Comparison of ENCODE assay signal across 1 cellular context in the genomic region with DNA sequence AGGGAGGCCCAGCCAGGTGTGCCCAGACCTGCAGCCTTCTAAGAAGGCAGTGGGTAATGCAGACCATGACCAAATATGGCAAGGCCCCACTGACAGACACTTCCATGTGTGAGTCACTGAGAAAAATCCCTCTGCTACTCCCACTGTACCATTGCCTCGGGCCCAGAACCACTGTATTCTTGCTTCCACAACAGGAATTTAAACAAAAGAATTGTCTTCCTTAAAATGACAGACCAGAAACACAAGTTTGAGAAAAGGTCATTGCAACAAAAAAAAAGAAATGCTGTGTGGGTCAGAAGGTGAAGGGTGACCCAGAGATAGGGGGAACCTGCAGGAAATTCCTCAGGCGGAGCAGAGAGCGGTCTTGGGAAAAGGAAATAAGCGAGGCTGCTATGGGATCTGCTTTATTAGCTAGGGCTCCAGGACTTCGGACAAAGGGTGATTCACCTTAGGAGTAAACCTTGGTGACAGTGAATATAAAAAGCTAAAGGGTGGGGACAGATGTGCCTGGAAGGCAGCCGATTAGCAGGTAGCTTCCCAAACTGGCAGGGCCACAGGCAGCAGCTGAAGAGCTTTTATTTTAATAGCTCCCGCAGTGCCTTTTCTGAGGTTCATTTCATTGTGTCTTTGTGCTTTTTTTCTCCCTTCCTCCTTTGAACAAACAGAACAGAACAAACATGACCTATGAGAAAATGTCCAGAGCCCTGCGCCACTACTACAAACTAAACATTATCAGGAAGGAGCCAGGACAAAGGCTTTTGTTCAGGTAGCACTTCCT.
TF ChIP-seq lines count a peak whose summit lies in the region.

No MANE protein-coding gene starts in this region.

TF ChIP-seq in HepG2, 621 proteins besides CTCF, POLR2A, EP300 and RAD21 (continued from another document and continues in another):
- TF ChIP-seq ZSCAN31 (CRISPR knock-in tag; IDR thresholded peaks at IDR 0.05; ENCODE audit: low read depth) (no peak), ZKSCAN1 (IDR thresholded peaks at IDR 0.05; ENCODE audit: low read length) (no peak), HDAC2 (CRISPR knock-in tag; IDR thresholded peaks at IDR 0.05) (peak; percentile 44; the same call in 1 of the 2 replicates), ZFP36 (IDR thresholded peaks at IDR 0.05; ENCODE audit: borderline replicate concordance, low read depth, low read length, partially characterized antibody) (peak; percentile 15), ZNF10 (CRISPR knock-in tag; IDR thresholded peaks at IDR 0.05; ENCODE audit: borderline replicate concordance, low read depth) (no peak), ZNF772 (CRISPR knock-in tag; IDR thresholded peaks at IDR 0.05) (no peak), TBP (CRISPR knock-in tag; IDR thresholded peaks at IDR 0.05) (no peak), ZNF251 (CRISPR knock-in tag; IDR thresholded peaks at IDR 0.05) (no peak), TOE1 (CRISPR knock-in tag; IDR thresholded peaks at IDR 0.05) (no peak), ZNF792 (CRISPR knock-in tag; IDR thresholded peaks at IDR 0.05) (no peak), ZNF337 (CRISPR knock-in tag; IDR thresholded peaks at IDR 0.05; ENCODE audit: borderline replicate concordance, low read depth) (no peak), FOXC1 (CRISPR knock-in tag; IDR thresholded peaks at IDR 0.05; ENCODE audit: borderline replicate concordance) (no peak), PRPF4 (IDR thresholded peaks at IDR 0.05; ENCODE audit: low read depth, low read length, poor library complexity, severe bottlenecking) (no peak), ZNF33A (CRISPR knock-in tag; IDR thresholded peaks at IDR 0.05; ENCODE audit: borderline replicate concordance) (no peak), IRX3 (CRISPR knock-in tag; IDR thresholded peaks at IDR 0.05; ENCODE audit: borderline replicate concordance, low read depth) (no peak), PHF20 (CRISPR knock-in tag; IDR thresholded peaks at IDR 0.05) (no peak), EEA1 (CRISPR knock-in tag; IDR thresholded peaks at IDR 0.05; ENCODE audit: borderline replicate concordance) (no peak), ARNT (IDR thresholded peaks at IDR 0.05) (no peak), MYC (CRISPR knock-in tag; IDR thresholded peaks at IDR 0.05; ENCODE audit: borderline replicate concordance) (no peak), ZBTB7A (CRISPR knock-in tag; IDR thresholded peaks at IDR 0.05) (no peak), SP4 (CRISPR knock-in tag; IDR thresholded peaks at IDR 0.05) (no peak), HOXA5 (CRISPR knock-in tag; IDR thresholded peaks at IDR 0.05) (no peak), HOXA7 (CRISPR knock-in tag; IDR thresholded peaks at IDR 0.05) (no peak), ZNF329 (CRISPR knock-in tag; IDR thresholded peaks at IDR 0.05; ENCODE audit: low read depth) (no peak), YEATS2 (CRISPR knock-in tag; IDR thresholded peaks at IDR 0.05; ENCODE audit: borderline replicate concordance) (no peak), ZNF567 (CRISPR knock-in tag; IDR thresholded peaks at IDR 0.05; ENCODE audit: borderline replicate concordance) (no peak), ZC3H4 (CRISPR knock-in tag; IDR thresholded peaks at IDR 0.05; ENCODE audit: borderline replicate concordance) (no peak), ZNF557 (CRISPR knock-in tag; IDR thresholded peaks at IDR 0.05) (no peak), MZF1 (CRISPR knock-in tag; IDR thresholded peaks at IDR 0.05; ENCODE audit: borderline replicate concordance) (no peak), ONECUT2 (CRISPR knock-in tag; IDR thresholded peaks at IDR 0.05) (no peak), U2AF2 (IDR thresholded peaks at IDR 0.05; ENCODE audit: low read depth, low read length) (no peak), ZNF367 (CRISPR knock-in tag; IDR thresholded peaks at IDR 0.05; ENCODE audit: borderline replicate concordance) (no peak), PCBP1 (IDR thresholded peaks at IDR 0.05; ENCODE audit: borderline replicate concordance, low read depth, low read length) (no peak), ZNF256 (CRISPR knock-in tag; conservative IDR thresholded peaks at IDR 0.05) (no peak), GFI1 (CRISPR knock-in tag; IDR thresholded peaks at IDR 0.05; ENCODE audit: borderline replicate concordance) (0 out of 2 replicates have a peak, but pooled peaks have one; percentile 49), ELF4 (CRISPR knock-in tag; IDR thresholded peaks at IDR 0.05; ENCODE audit: borderline replicate concordance) (no peak), ZNF670 (CRISPR knock-in tag; IDR thresholded peaks at IDR 0.05; ENCODE audit: borderline replicate concordance) (peak; percentile 35; the same call in 1 of the 2 replicates), SNAPC2 (CRISPR knock-in tag; IDR thresholded peaks at IDR 0.05) (no peak), ZSCAN29 (CRISPR knock-in tag; conservative IDR thresholded peaks at IDR 0.05) (no peak), STAT5B (CRISPR knock-in tag; IDR thresholded peaks at IDR 0.05) (no peak), MED1 (CRISPR knock-in tag; IDR thresholded peaks at IDR 0.05) (0 out of 2 replicates have a peak, but pooled peaks have one; percentile 27), TBL1XR1 (IDR thresholded peaks at IDR 0.05; ENCODE audit: borderline replicate concordance, low read length, partially characterized antibody) (no peak), ATF1 (CRISPR knock-in tag; IDR thresholded peaks at IDR 0.05) (no peak), PHB2 (IDR thresholded peaks at IDR 0.05; ENCODE audit: partially characterized antibody) (no peak), CBX1 (IDR thresholded peaks at IDR 0.05; ENCODE audit: low read depth) (no peak), ZNF563 (CRISPR knock-in tag; IDR thresholded peaks at IDR 0.05) (no peak), ZNF333 (CRISPR knock-in tag; IDR thresholded peaks at IDR 0.05; ENCODE audit: borderline replicate concordance) (no peak), PLRG1 (conservative IDR thresholded peaks at IDR 0.05) (no peak), ZNF605 (CRISPR knock-in tag; IDR thresholded peaks at IDR 0.05) (no peak), ZNF720 (CRISPR knock-in tag; IDR thresholded peaks at IDR 0.05) (no peak), THAP11 (CRISPR knock-in tag; IDR thresholded peaks at IDR 0.05) (no peak)
- TF ChIP-seq, protein P1, sequence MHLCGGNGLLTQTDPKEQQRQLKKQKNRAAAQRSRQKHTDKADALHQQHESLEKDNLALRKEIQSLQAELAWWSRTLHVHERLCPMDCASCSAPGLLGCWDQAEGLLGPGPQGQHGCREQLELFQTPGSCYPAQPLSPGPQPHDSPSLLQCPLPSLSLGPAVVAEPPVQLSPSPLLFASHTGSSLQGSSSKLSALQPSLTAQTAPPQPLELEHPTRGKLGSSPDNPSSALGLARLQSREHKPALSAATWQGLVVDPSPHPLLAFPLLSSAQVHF (CRISPR knock-in tag; IDR thresholded peaks at IDR 0.05) = no peak
- TF ChIP-seq, protein P2, sequence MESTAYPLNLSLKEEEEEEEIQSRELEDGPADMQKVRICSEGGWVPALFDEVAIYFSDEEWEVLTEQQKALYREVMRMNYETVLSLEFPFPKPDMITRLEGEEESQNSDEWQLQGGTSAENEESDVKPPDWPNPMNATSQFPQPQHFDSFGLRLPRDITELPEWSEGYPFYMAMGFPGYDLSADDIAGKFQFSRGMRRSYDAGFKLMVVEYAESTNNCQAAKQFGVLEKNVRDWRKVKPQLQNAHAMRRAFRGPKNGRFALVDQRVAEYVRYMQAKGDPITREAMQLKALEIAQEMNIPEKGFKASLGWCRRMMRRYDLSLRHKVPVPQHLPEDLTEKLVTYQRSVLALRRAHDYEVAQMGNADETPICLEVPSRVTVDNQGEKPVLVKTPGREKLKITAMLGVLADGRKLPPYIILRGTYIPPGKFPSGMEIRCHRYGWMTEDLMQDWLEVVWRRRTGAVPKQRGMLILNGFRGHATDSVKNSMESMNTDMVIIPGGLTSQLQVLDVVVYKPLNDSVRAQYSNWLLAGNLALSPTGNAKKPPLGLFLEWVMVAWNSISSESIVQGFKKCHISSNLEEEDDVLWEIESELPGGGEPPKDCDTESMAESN (CRISPR knock-in tag; conservative IDR thresholded peaks at IDR 0.05) = no peak
- TF ChIP-seq, protein P3, sequence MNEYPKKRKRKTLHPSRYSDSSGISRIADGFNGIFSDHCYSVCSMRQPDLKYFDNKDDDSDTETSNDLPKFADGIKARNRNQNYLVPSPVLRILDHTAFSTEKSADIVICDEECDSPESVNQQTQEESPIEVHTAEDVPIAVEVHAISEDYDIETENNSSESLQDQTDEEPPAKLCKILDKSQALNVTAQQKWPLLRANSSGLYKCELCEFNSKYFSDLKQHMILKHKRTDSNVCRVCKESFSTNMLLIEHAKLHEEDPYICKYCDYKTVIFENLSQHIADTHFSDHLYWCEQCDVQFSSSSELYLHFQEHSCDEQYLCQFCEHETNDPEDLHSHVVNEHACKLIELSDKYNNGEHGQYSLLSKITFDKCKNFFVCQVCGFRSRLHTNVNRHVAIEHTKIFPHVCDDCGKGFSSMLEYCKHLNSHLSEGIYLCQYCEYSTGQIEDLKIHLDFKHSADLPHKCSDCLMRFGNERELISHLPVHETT (CRISPR knock-in tag; conservative IDR thresholded peaks at IDR 0.05) = no peak
- TF ChIP-seq, protein P4, sequence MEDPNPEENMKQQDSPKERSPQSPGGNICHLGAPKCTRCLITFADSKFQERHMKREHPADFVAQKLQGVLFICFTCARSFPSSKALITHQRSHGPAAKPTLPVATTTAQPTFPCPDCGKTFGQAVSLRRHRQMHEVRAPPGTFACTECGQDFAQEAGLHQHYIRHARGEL (CRISPR knock-in tag; IDR thresholded peaks at IDR 0.05) = no peak
- TF ChIP-seq, protein P5, sequence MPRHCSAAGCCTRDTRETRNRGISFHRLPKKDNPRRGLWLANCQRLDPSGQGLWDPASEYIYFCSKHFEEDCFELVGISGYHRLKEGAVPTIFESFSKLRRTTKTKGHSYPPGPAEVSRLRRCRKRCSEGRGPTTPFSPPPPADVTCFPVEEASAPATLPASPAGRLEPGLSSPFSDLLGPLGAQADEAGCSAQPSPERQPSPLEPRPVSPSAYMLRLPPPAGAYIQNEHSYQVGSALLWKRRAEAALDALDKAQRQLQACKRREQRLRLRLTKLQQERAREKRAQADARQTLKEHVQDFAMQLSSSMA (CRISPR knock-in tag; IDR thresholded peaks at IDR 0.05) = no peak
- TF ChIP-seq, protein P6, sequence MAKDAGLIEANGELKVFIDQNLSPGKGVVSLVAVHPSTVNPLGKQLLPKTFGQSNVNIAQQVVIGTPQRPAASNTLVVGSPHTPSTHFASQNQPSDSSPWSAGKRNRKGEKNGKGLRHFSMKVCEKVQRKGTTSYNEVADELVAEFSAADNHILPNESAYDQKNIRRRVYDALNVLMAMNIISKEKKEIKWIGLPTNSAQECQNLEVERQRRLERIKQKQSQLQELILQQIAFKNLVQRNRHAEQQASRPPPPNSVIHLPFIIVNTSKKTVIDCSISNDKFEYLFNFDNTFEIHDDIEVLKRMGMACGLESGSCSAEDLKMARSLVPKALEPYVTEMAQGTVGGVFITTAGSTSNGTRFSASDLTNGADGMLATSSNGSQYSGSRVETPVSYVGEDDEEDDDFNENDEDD (CRISPR knock-in tag; IDR thresholded peaks at IDR 0.05; ENCODE audit: borderline replicate concordance) = no peak
- TF ChIP-seq, protein P7, sequence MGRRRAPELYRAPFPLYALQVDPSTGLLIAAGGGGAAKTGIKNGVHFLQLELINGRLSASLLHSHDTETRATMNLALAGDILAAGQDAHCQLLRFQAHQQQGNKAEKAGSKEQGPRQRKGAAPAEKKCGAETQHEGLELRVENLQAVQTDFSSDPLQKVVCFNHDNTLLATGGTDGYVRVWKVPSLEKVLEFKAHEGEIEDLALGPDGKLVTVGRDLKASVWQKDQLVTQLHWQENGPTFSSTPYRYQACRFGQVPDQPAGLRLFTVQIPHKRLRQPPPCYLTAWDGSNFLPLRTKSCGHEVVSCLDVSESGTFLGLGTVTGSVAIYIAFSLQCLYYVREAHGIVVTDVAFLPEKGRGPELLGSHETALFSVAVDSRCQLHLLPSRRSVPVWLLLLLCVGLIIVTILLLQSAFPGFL (CRISPR knock-in tag; IDR thresholded peaks at IDR 0.05) = no peak
- TF ChIP-seq, protein P8, sequence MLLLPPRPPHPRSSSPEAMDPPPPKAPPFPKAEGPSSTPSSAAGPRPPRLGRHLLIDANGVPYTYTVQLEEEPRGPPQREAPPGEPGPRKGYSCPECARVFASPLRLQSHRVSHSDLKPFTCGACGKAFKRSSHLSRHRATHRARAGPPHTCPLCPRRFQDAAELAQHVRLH (CRISPR knock-in tag; IDR thresholded peaks at IDR 0.05; ENCODE audit: borderline replicate concordance, low read depth) = no peak
- TF ChIP-seq, protein P9, sequence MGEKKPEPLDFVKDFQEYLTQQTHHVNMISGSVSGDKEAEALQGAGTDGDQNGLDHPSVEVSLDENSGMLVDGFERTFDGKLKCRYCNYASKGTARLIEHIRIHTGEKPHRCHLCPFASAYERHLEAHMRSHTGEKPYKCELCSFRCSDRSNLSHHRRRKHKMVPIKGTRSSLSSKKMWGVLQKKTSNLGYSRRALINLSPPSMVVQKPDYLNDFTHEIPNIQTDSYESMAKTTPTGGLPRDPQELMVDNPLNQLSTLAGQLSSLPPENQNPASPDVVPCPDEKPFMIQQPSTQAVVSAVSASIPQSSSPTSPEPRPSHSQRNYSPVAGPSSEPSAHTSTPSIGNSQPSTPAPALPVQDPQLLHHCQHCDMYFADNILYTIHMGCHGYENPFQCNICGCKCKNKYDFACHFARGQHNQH (CRISPR knock-in tag; IDR thresholded peaks at IDR 0.05) = no peak
- TF ChIP-seq, protein P10, sequence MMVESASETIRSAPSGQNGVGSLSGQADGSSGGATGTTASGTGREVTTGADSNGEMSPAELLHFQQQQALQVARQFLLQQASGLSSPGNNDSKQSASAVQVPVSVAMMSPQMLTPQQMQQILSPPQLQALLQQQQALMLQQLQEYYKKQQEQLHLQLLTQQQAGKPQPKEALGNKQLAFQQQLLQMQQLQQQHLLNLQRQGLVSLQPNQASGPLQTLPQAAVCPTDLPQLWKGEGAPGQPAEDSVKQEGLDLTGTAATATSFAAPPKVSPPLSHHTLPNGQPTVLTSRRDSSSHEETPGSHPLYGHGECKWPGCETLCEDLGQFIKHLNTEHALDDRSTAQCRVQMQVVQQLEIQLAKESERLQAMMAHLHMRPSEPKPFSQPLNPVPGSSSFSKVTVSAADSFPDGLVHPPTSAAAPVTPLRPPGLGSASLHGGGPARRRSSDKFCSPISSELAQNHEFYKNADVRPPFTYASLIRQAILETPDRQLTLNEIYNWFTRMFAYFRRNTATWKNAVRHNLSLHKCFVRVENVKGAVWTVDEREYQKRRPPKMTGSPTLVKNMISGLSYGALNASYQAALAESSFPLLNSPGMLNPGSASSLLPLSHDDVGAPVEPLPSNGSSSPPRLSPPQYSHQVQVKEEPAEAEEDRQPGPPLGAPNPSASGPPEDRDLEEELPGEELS (CRISPR knock-in tag; IDR thresholded peaks at IDR 0.05) = peak; percentile 75; the same call in 1 of the 2 replicates
- TF ChIP-seq, protein P11, sequence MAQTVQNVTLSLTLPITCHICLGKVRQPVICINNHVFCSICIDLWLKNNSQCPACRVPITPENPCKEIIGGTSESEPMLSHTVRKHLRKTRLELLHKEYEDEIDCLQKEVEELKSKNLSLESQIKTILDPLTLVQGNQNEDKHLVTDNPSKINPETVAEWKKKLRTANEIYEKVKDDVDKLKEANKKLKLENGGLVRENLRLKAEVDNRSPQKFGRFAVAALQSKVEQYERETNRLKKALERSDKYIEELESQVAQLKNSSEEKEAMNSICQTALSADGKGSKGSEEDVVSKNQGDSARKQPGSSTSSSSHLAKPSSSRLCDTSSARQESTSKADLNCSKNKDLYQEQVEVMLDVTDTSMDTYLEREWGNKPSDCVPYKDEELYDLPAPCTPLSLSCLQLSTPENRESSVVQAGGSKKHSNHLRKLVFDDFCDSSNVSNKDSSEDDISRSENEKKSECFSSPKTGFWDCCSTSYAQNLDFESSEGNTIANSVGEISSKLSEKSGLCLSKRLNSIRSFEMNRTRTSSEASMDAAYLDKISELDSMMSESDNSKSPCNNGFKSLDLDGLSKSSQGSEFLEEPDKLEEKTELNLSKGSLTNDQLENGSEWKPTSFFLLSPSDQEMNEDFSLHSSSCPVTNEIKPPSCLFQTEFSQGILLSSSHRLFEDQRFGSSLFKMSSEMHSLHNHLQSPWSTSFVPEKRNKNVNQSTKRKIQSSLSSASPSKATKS (CRISPR knock-in tag; IDR thresholded peaks at IDR 0.05) = no peak
